ENCODE assay signal across 9 cellular contexts in the genomic region with DNA sequence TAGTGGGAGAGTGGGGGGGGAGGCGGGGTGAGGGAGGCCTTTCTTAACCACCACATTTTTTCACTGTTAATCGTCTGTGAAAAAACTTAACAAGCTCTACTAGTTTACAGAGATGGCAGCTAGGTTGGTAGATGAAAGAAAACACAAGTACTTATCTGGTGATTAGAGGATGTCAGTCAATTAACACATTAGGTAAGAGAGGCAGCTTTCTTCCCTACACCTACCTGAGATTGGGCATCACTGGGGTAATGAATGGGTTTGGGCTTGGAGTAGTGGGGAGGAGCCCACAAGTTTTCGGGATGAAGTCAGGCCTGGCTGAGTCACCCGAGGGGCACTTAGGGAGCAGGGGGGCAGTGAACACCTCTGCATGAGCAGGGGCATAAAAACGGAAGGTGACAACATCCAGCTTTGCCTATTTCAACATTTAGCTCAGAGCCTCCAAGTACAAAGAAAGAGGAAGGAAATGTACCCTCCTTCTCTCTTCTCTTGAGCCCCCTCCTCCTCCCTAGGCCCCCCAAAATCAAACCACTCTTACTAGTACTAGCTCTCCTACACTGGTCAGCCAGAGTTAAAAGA. TPM values are rescaled to one million over a fixed set of nuclear protein-coding genes. Genes with fewer than 3 reads are reported as not detected.
DNase-seq lines count a peak whose midpoint lies in the region; ATAC-seq and TF ChIP-seq lines count a peak whose summit lies in the region.
"Had no signal": no experiment of that assay in that cellular context is flagged by ENCODE, and none has a peak within 500 bp of the region (broad histone marks: within the 10 kb centered on the region; RNA-seq: fewer than 3 reads in every experiment).

No MANE protein-coding gene starts in this region.

- WGBS in gastroesophageal sphincter (ENCODE audit: low coverage in 1 of 2), 2 donors = 25 to 26% methylated on average over 4 to 5 of the region's 5 CpGs

- peaks cover 67% of the 10 kb centered on the region for H3K4me1 Mint-ChIP-seq in stimulated activated naive CD8-positive, alpha-beta T cell treated with anti-CD3 and anti-CD28 coated beads, Interleukin-15, Interleukin-2, amounts not matched to agents 100 ng/mL and 50 ng/mL, for 24 hours (ENCODE audit: low read depth)

- H3K27me3 ChIP-seq in gastroesophageal sphincter = no peaks in the 10 kb centered on the region
- no peaks in the 10 kb centered on the region for H3K27me3 ChIP-seq in ascending aorta

- no peak for TF ChIP-seq EP300 in gastroesophageal sphincter (IDR thresholded peaks at IDR 0.05)

- DNase-seq in stimulated activated naive CD8-positive, alpha-beta T cell treated with anti-CD3 and anti-CD28 coated beads, Interleukin-15, Interleukin-2, amounts not matched to agents 100 U/mL and 50 U/mL, for 24 hours = no peak
- peak; percentile 79 for DNase-seq in SKM-1 (lab: John Stamatoyannopoulos, UW; ENCODE audit: unreplicated experiment)
- no peak for DNase-seq in ascending aorta (ENCODE audit: low spot score in 2 of 2)
- DNase-seq in NCI-H128 (lab: John Stamatoyannopoulos, UW; ENCODE audit: unreplicated experiment) = no peak
- DNase-seq: posterior cingulate gyrus had no signal

- no peaks in the 10 kb centered on the region for H3K9me3 ChIP-seq in gastroesophageal sphincter
- no peaks in the 10 kb centered on the region for H3K9me3 ChIP-seq in ascending aorta

- peaks cover 0 to 18% of the 10 kb centered on the region in 2 donors for H3K36me3 ChIP-seq in gastroesophageal sphincter
- no peaks in the 10 kb centered on the region for H3K36me3 ChIP-seq in ascending aorta

- no peak for TF ChIP-seq CTCF in gastroesophageal sphincter (IDR thresholded peaks at IDR 0.05)
- no peak for TF ChIP-seq CTCF in ascending aorta (IDR thresholded peaks at IDR 0.05)

- H3K4me3 ChIP-seq in gastroesophageal sphincter = peak overlapping the region; percentile 90 to 99
- H3K4me3 ChIP-seq in ascending aorta = no peak overlapping the region

- H3K4me1 ChIP-seq in gastroesophageal sphincter (peaks cover 10 to 78% (median 29%) of the 10 kb centered on the region in 3 donors), ascending aorta (peaks cover 3 to 26% of the 10 kb centered on the region in 2 donors)

- H3K9me3 Mint-ChIP-seq in stimulated activated naive CD8-positive, alpha-beta T cell treated with anti-CD3 and anti-CD28 coated beads, Interleukin-15, Interleukin-2, amounts not matched to agents 100 ng/mL and 50 ng/mL, for 24 hours = no peaks in the 10 kb centered on the region

- no peaks in the 10 kb centered on the region for H3K27me3 Mint-ChIP-seq in stimulated activated naive CD8-positive, alpha-beta T cell treated with anti-CD3 and anti-CD28 coated beads, Interleukin-15, Interleukin-2, amounts not matched to agents 100 ng/mL and 50 ng/mL, for 24 hours

- H3K27ac ChIP-seq in gastroesophageal sphincter = peak overlapping the region; percentile 96 to 99 (median 98)
- no peak overlapping the region for H3K27ac ChIP-seq in ascending aorta

- no peak for TF ChIP-seq POLR2A in gastroesophageal sphincter (IDR thresholded peaks at IDR 0.05)

- peak overlapping the region; percentile 90 for H3K4me3 Mint-ChIP-seq in stimulated activated naive CD8-positive, alpha-beta T cell treated with anti-CD3 and anti-CD28 coated beads, Interleukin-15, Interleukin-2, amounts not matched to agents 100 ng/mL and 50 ng/mL, for 24 hours

- H3K27ac Mint-ChIP-seq in stimulated activated naive CD8-positive, alpha-beta T cell treated with anti-CD3 and anti-CD28 coated beads, Interleukin-15, Interleukin-2, amounts not matched to agents 100 ng/mL and 50 ng/mL, for 24 hours = no peak overlapping the region

- H3K36me3 Mint-ChIP-seq in stimulated activated naive CD8-positive, alpha-beta T cell treated with anti-CD3 and anti-CD28 coated beads, Interleukin-15, Interleukin-2, amounts not matched to agents 100 ng/mL and 50 ng/mL, for 24 hours (ENCODE audit: low read depth) = peaks cover 28% of the 10 kb centered on the region

- intact Hi-C loops in ascending aorta (cut with DNase I) = loop anchor here (5.0 kb wide), 3 partner anchors 497 to 1892 kb away; partner anchors contain the start of genes CDC42BPA, PSEN2 and PYCR2

- ATAC-seq in stimulated activated naive CD8-positive, alpha-beta T cell treated with anti-CD3 and anti-CD28 coated beads, Interleukin-15, Interleukin-2, amounts not matched to agents 100 U/mL and 50 U/mL, for 24 hours = no peak
- ATAC-seq in gastroesophageal sphincter (no peak), GM18498 (IDR thresholded peaks at IDR 0.05; ENCODE audit: unreplicated experiment) (no peak), HG03442 (IDR thresholded peaks at IDR 0.05; ENCODE audit: unreplicated experiment) (no peak)

RNA-seq across cellular contexts. Expression of gene LBR, which starts 2.5 kb away (rescaled TPM):
- total RNA-seq in gastroesophageal sphincter = 100 to 1,000 TPM in 1 of 4 donors, 10 to 100 TPM in 3; 78.2 to 139 (median 92.8) TPM
- total RNA-seq in ascending aorta = 21.1 TPM

Comparison
In these comparisons a context has a peak if more than half of its experiments do, and no peak if none do; other contexts are left out.
1. H3K27ac ChIP-seq: peak in gastroesophageal sphincter (4 of 4); none in ascending aorta (0 of 2).
2. H3K4me3 ChIP-seq: peak in gastroesophageal sphincter (2 of 2); none in ascending aorta (0 of 2).